1 cellular context compared by ENCODE assay signal in the genomic region with DNA sequence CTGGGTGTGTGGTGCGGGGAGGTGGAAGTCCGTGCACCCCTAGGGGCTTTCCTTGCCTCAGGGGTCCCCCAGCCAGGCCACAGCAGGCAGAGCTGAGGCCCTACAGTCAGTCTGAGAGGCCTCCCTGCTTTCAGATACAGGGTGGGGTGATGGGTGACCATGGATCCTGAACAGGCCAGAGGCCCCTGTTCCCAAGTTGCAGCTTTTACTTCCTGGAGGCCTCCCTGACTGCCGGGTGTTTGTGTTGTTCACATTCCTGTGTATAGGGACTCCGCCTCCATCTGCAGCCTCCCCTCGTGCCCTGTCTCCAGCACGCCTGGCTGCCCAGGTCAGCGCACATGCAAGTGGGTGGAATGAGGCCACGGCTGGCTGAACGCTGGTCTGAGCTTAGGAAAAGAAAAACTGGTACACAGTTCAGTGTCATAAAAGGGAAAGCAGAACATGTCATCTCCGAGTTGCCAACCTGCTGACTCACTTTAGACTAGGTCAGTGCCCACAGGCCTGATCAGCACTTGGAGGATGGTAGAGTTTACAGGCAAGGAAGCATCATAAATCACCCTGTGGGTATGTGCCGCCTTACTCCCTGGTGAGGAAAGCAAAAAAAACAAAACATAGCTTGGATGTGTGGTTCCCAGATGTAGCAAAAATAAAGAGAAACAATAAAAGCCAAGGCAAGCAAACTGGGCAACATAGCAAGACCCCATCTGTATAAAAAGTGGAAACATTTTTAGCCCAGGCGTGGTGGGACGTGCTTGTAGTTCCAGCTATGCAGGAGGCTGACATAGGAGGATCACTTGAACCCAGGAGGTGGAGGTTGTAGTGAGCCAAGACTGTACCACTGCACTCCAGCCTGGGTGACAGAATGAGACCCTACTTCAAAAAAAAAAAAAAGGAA.
TF ChIP-seq lines count a peak whose summit lies in the region.

No MANE protein-coding gene starts in this region.

TF ChIP-seq in HepG2, 621 proteins besides CTCF, POLR2A, EP300 and RAD21 (continued from another document and continues in another):
- TF ChIP-seq ZNF142 (CRISPR knock-in tag; IDR thresholded peaks at IDR 0.05): no peak; the same call in 1 of the 2 replicates
- TF ChIP-seq ZNF232 (CRISPR knock-in tag; IDR thresholded peaks at IDR 0.05; ENCODE audit: borderline replicate concordance): 0 out of 2 replicates have a peak, but pooled peaks have one; percentile 12
- TF ChIP-seq ZNF136 (CRISPR knock-in tag; IDR thresholded peaks at IDR 0.05; ENCODE audit: low read depth): 0 out of 2 replicates have a peak, but pooled peaks have one; percentile 4
- no peak for TF ChIP-seq TBP (CRISPR knock-in tag; IDR thresholded peaks at IDR 0.05)
- TF ChIP-seq ZNF746 (CRISPR knock-in tag; IDR thresholded peaks at IDR 0.05): no peak
- no peak for TF ChIP-seq ZNF256 (CRISPR knock-in tag; conservative IDR thresholded peaks at IDR 0.05)
- TF ChIP-seq MEIS2 (CRISPR knock-in tag; IDR thresholded peaks at IDR 0.05): no peak
- 0 out of 2 replicates have a peak, but pooled peaks have one; percentile 85 for TF ChIP-seq ZNF839 (CRISPR knock-in tag; IDR thresholded peaks at IDR 0.05; ENCODE audit: borderline replicate concordance)
- TF ChIP-seq, protein P1, sequence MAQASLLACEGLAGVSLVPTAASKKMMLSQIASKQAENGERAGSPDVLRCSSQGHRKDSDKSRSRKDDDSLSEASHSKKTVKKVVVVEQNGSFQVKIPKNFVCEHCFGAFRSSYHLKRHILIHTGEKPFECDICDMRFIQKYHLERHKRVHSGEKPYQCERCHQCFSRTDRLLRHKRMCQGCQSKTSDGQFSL (CRISPR knock-in tag; IDR thresholded peaks at IDR 0.05): no peak
- TF ChIP-seq KDM3A (CRISPR knock-in tag; IDR thresholded peaks at IDR 0.05; ENCODE audit: low read depth): peak; percentile 85; the same call in 1 of the 2 replicates
- 0 out of 2 replicates have a peak, but pooled peaks have one; percentile 38 for TF ChIP-seq ZFP90 (CRISPR knock-in tag; IDR thresholded peaks at IDR 0.05; ENCODE audit: borderline replicate concordance)
- TF ChIP-seq SKI (IDR thresholded peaks at IDR 0.05; ENCODE audit: partially characterized antibody): peak; percentile 55
- TF ChIP-seq NCOA5 (CRISPR knock-in tag; IDR thresholded peaks at IDR 0.05): no peak
- TF ChIP-seq, protein P2, sequence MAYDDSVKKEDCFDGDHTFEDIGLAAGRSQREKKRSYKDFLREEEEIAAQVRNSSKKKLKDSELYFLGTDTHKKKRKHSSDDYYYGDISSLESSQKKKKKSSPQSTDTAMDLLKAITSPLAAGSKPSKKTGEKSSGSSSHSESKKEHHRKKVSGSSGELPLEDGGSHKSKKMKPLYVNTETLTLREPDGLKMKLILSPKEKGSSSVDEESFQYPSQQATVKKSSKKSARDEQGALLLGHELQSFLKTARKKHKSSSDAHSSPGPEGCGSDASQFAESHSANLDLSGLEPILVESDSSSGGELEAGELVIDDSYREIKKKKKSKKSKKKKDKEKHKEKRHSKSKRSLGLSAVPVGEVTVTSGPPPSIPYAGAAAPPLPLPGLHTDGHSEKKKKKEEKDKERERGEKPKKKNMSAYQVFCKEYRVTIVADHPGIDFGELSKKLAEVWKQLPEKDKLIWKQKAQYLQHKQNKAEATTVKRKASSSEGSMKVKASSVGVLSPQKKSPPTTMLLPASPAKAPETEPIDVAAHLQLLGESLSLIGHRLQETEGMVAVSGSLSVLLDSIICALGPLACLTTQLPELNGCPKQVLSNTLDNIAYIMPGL (CRISPR knock-in tag; IDR thresholded peaks at IDR 0.05; ENCODE audit: borderline replicate concordance in 1 of 2, low read depth in 1 of 2): peak; percentile 78 to 91
- no peak for TF ChIP-seq HMG20B (CRISPR knock-in tag; conservative IDR thresholded peaks at IDR 0.05)
- 0 out of 2 replicates have a peak, but pooled peaks have one; percentile 17 for TF ChIP-seq RELA (CRISPR knock-in tag; IDR thresholded peaks at IDR 0.05)
- TF ChIP-seq SRSF4 (IDR thresholded peaks at IDR 0.05; ENCODE audit: low read depth, low read length, poor library complexity, severe bottlenecking): no peak
- TF ChIP-seq FOXJ3 (CRISPR knock-in tag; IDR thresholded peaks at IDR 0.05; ENCODE audit: borderline replicate concordance): peak; percentile 62; the same call in 1 of the 2 replicates
- TF ChIP-seq ATF4 (CRISPR knock-in tag; IDR thresholded peaks at IDR 0.05): no peak
- peak; percentile 52; the same call in 1 of the 2 replicates for TF ChIP-seq TFAP4 (IDR thresholded peaks at IDR 0.05; ENCODE audit: borderline replicate concordance, low read depth)
- TF ChIP-seq EZH2 (conservative IDR thresholded peaks at IDR 0.05; ENCODE audit: low read depth, low read length): no peak
- no peak for TF ChIP-seq CAMTA2 (CRISPR knock-in tag; IDR thresholded peaks at IDR 0.05; ENCODE audit: borderline replicate concordance)
- TF ChIP-seq E2F5 (CRISPR knock-in tag; conservative IDR thresholded peaks at IDR 0.05): no peak
- TF ChIP-seq ZNF589 (CRISPR knock-in tag; conservative IDR thresholded peaks at IDR 0.05): no peak; the same call in 1 of the 2 replicates
- peak; percentile 57; the same call in 1 of the 2 replicates for TF ChIP-seq MIER3 (CRISPR knock-in tag; IDR thresholded peaks at IDR 0.05; ENCODE audit: borderline replicate concordance)
- no peak for TF ChIP-seq GLMP (CRISPR knock-in tag; IDR thresholded peaks at IDR 0.05; ENCODE audit: borderline replicate concordance)
- peak; percentile 33; the same call in 1 of the 2 replicates for TF ChIP-seq KLF12 (CRISPR knock-in tag; IDR thresholded peaks at IDR 0.05; ENCODE audit: borderline replicate concordance)
- no peak for TF ChIP-seq MED13 (CRISPR knock-in tag; IDR thresholded peaks at IDR 0.05)
- no peak; the same call in 1 of the 2 replicates for TF ChIP-seq NKX3-1 (CRISPR knock-in tag; IDR thresholded peaks at IDR 0.05)
- peak; percentile 90; the same call in 1 of the 2 replicates for TF ChIP-seq MTERF4 (CRISPR knock-in tag; IDR thresholded peaks at IDR 0.05)
- no peak for TF ChIP-seq ZNF570 (CRISPR knock-in tag; IDR thresholded peaks at IDR 0.05; ENCODE audit: borderline replicate concordance)
- peak; percentile 73 for TF ChIP-seq ZNF281 (CRISPR knock-in tag; IDR thresholded peaks at IDR 0.05; ENCODE audit: borderline replicate concordance)
- TF ChIP-seq HIC2 (CRISPR knock-in tag; IDR thresholded peaks at IDR 0.05; ENCODE audit: low read depth): peak; percentile 98
- TF ChIP-seq GATAD1 (CRISPR knock-in tag; IDR thresholded peaks at IDR 0.05): peak; percentile 72
